Comparison of ENCODE assay signal across 1 cellular context in the genomic region with DNA sequence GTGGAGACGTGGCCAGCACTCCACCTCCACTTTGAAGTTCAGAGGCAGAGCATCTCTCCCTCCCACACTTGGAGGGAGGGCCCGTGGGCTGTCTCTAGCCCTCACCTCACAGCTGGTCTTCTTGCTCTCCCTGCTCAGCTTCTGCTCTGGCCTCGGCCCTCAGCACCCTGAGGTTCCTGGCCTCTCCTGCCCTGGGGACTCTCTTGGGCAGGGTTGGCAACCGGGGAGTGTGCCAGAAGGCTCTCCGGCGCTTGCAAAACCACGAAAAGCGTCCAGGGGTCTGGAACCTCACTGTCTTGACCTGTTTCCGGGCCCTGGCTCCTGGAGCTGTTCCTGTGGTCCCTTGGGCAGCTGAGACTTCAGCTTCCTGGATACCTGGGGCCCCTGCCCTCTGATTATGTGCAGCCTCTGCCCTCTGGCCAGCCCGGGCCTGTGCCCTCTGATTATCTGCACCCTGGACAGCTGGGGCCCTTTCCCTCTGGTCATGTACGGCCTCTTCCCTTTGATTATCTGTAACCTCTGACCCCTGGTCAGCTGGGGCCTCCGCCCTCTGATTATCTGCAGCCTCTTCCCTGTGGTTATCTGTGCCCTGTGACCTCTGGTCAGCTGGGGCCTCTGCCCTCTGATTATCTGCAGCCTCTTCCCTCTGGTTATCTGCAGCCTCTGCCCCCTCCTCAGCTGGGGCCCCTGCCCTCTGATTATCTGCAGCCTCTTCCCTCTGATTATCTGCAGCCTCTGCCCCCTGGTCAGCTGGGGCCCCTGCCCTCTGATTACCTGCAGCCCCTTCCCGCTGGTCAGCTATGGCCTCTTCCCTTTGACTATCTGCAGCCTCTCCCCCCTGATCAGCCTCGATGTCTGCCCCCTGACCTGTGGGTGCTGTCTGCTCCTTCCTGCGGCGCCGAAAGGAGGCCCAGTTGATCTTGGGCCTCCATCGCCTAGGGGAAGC.
TF ChIP-seq lines count a peak whose summit lies in the region.

No MANE protein-coding gene starts in this region.

TF ChIP-seq in K562, 482 proteins besides CTCF, POLR2A, EP300 and RAD21 (continued from another document and continues in another):
- TF ChIP-seq ATF6 (CRISPR knock-in tag; IDR thresholded peaks at IDR 0.05) (no peak), HINFP (tag; conservative IDR thresholded peaks at IDR 0.05; ENCODE audit: low read depth) (no peak), TEAD4 (IDR thresholded peaks at IDR 0.05; ENCODE audit: low read length) (peak; percentile 66), TEAD4 (CRISPR knock-in tag; IDR thresholded peaks at IDR 0.05; ENCODE audit: borderline replicate concordance) (no peak), USF1 (CRISPR knock-in tag; IDR thresholded peaks at IDR 0.05) (no peak), GATA2 (CRISPR knock-in tag; IDR thresholded peaks at IDR 0.05) (no peak), ZFPM2 (CRISPR knock-in tag; IDR thresholded peaks at IDR 0.05) (no peak), NCOA1 (IDR thresholded peaks at IDR 0.05; ENCODE audit: low read depth) (no peak), SIN3A (IDR thresholded peaks at IDR 0.05; ENCODE audit: borderline replicate concordance in 2 of 2, control insufficient read depth in 1 of 2, low read depth in 2 of 2, low read length in 2 of 2) (peak in 1 of 2 experiments; percentile 68; a peak in 2 of 4 replicates), HDAC3 (IDR thresholded peaks at IDR 0.05; ENCODE audit: borderline replicate concordance, partially characterized antibody) (no peak), SMARCE1 (IDR thresholded peaks at IDR 0.05) (no peak), ZNF584 (CRISPR knock-in tag; IDR thresholded peaks at IDR 0.05; ENCODE audit: low read depth) (no peak), RBBP5 (IDR thresholded peaks at IDR 0.05; ENCODE audit: borderline replicate concordance, insufficient read depth, low read length, poor library complexity, severe bottlenecking) (no peak), ZBTB8A (IDR thresholded peaks at IDR 0.05; ENCODE audit: partially characterized antibody) (no peak), EZH2 (IDR thresholded peaks at IDR 0.05; ENCODE audit: borderline replicate concordance, low read depth, low read length) (no peak), SRSF3 (IDR thresholded peaks at IDR 0.05; ENCODE audit: insufficient read depth, low read length) (no peak), IRF9 (tag; IDR thresholded peaks at IDR 0.05) (no peak), FUS (optimal IDR thresholded peaks at IDR 0.05; ENCODE audit: low read depth, low read length) (no peak), PPARD (CRISPR knock-in tag; IDR thresholded peaks at IDR 0.05) (no peak), ZNF778 (CRISPR knock-in tag; IDR thresholded peaks at IDR 0.05) (no peak), DIDO1 (tag; IDR thresholded peaks at IDR 0.05; ENCODE audit: low read depth) (no peak), ZNF445 (CRISPR knock-in tag; IDR thresholded peaks at IDR 0.05; ENCODE audit: low read depth) (no peak), HBP1 (CRISPR knock-in tag; IDR thresholded peaks at IDR 0.05) (no peak)
- TF ChIP-seq, protein P1, sequence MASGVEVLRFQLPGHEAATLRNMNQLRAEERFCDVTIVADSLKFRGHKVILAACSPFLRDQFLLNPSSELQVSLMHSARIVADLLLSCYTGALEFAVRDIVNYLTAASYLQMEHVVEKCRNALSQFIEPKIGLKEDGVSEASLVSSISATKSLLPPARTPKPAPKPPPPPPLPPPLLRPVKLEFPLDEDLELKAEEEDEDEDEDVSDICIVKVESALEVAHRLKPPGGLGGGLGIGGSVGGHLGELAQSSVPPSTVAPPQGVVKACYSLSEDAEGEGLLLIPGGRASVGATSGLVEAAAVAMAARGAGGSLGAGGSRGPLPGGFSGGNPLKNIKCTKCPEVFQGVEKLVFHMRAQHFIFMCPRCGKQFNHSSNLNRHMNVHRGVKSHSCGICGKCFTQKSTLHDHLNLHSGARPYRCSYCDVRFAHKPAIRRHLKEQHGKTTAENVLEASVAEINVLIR (CRISPR knock-in tag; IDR thresholded peaks at IDR 0.05): no peak
- TF ChIP-seq, protein P2, sequence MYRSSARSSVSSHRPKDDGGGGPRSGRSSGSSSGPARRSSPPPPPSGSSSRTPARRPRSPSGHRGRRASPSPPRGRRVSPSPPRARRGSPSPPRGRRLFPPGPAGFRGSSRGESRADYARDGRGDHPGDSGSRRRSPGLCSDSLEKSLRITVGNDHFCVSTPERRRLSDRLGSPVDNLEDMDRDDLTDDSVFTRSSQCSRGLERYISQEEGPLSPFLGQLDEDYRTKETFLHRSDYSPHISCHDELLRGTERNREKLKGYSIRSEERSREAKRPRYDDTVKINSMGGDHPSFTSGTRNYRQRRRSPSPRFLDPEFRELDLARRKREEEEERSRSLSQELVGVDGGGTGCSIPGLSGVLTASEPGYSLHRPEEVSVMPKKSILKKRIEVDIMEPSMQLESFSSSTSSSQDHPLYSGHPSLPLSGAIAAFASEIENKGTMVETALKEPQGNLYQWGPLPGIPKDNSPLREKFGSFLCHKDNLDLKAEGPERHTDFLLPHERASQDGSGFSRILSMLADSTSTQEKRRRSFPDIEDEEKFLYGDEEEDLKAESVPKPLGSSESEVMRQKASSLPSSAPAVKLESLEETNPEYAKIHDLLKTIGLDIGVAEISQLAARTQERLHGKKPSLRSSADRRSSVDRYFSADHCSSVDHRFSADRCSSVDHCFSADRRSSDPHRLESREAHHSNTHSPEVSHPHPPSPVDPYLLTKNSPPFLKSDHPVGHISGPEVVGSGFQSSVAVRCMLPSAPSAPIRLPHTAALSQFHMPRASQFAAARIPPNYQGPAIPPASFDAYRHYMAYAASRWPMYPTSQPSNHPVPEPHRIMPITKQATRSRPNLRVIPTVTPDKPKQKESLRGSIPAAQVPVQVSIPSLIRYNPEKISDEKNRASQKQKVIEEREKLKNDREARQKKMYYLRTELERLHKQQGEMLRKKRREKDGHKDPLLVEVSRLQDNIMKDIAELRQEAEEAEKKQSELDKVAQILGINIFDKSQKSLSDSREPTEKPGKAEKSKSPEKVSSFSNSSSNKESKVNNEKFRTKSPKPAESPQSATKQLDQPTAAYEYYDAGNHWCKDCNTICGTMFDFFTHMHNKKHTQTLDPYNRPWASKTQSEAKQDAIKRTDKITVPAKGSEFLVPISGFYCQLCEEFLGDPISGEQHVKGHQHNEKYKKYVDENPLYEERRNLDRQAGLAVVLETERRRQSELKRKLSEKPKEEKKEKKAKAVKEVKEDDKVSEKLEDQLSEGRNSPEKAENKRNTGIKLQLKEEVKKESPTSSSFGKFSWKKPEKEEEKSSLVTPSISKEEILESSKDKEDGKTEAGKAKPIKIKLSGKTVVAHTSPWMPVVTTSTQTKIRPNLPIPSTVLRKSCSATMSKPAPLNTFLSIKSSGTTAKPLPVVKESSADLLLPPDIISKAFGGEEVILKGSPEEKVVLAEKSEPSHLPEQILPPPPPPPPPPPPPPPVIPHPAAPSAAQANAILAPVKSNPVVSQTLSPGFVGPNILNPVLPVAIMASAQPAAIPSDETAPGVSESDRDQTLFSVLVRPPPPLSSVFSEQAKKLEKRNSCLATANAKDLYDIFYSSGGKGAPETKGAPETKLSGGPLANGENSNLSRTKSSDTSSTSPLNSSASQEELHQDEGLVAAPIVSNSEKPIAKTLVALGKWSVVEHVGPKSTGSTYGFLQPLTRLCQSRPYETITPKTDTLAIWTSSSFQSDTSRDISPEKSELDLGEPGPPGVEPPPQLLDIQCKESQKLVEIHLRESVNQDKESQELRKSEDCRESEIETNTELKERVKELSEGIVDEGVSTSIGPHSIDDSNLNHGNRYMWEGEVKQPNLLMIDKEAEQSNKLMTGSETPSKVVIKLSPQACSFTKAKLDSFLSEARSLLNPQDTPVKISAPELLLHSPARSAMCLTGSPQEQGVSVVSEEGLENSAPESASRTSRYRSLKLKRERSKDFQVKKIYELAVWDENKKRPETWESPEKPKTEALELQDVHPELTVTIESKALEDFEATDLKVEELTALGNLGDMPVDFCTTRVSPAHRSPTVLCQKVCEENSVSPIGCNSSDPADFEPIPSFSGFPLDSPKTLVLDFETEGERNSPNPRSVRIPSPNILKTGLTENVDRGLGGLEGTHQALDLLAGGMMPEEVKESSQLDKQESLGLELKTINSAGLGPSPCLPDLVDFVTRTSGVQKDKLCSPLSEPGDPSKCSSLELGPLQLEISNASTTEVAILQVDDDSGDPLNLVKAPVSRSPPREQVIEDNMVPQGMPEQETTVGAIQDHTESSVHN (IDR thresholded peaks at IDR 0.05; ENCODE audit: borderline replicate concordance in 1 of 2, low read depth in 1 of 2): peak in 1 of 2 experiments; percentile 58; a peak in 1 of 4 replicates
- TF ChIP-seq, protein P3, sequence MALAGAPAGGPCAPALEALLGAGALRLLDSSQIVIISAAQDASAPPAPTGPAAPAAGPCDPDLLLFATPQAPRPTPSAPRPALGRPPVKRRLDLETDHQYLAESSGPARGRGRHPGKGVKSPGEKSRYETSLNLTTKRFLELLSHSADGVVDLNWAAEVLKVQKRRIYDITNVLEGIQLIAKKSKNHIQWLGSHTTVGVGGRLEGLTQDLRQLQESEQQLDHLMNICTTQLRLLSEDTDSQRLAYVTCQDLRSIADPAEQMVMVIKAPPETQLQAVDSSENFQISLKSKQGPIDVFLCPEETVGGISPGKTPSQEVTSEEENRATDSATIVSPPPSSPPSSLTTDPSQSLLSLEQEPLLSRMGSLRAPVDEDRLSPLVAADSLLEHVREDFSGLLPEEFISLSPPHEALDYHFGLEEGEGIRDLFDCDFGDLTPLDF (CRISPR knock-in tag; IDR thresholded peaks at IDR 0.05): no peak
- TF ChIP-seq, protein P4, sequence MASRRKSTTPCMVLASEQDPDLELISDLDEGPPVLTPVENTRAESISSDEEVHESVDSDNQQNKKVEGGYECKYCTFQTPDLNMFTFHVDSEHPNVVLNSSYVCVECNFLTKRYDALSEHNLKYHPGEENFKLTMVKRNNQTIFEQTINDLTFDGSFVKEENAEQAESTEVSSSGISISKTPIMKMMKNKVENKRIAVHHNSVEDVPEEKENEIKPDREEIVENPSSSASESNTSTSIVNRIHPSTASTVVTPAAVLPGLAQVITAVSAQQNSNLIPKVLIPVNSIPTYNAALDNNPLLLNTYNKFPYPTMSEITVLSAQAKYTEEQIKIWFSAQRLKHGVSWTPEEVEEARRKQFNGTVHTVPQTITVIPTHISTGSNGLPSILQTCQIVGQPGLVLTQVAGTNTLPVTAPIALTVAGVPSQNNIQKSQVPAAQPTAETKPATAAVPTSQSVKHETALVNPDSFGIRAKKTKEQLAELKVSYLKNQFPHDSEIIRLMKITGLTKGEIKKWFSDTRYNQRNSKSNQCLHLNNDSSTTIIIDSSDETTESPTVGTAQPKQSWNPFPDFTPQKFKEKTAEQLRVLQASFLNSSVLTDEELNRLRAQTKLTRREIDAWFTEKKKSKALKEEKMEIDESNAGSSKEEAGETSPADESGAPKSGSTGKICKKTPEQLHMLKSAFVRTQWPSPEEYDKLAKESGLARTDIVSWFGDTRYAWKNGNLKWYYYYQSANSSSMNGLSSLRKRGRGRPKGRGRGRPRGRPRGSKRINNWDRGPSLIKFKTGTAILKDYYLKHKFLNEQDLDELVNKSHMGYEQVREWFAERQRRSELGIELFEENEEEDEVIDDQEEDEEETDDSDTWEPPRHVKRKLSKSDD (conservative IDR thresholded peaks at IDR 0.05; ENCODE audit: low read length): no peak
